ENCODE assay signal across 10 cellular contexts in the genomic region with DNA sequence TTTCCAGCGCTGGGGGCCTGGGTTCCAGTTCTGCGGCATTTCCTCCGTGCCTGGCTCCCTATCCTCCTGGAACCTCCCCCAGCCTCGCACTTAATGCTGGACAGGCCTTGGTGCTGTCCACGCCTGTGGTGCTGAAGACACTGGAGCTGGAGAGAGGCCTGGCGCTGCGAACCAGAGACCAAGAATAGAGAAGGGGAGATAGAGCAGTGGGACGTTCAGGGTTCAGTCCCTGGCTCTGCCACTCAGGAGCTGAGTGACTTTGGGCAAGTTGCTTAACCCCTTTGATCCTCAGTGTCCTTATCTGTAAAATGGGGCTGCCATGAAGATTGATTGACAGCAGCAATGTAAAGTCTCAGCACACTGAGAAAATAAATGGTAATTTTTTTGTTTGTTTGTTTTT. TPM values are rescaled to one million over a fixed set of nuclear protein-coding genes. Genes with fewer than 3 reads are reported as not detected.
DNase-seq lines count a peak whose midpoint lies in the region; FAIRE-seq and TF ChIP-seq lines count a peak whose summit lies in the region.
"Had no signal": no experiment of that assay in that cellular context is flagged by ENCODE, and none has a peak within 500 bp of the region (broad histone marks: within the 10 kb centered on the region; RNA-seq: fewer than 3 reads in every experiment).

No MANE protein-coding gene starts in this region.

- no peak overlapping the region for H2BK20ac ChIP-seq in H9 (ENCODE audit: low read depth, low read length, poor library complexity, severe bottlenecking)

- H3K36me3 ChIP-seq in neuronal stem cell (replicated peaks in 1 of 2; ENCODE audit: control insufficient read depth in 2 of 2, insufficient read depth in 2 of 2, low read length in 2 of 2) = peaks cover 26 to 81% of the 10 kb centered on the region in 2 donors

- H3K4me2 ChIP-seq in H9 (ENCODE audit: insufficient read depth, insufficient read length, low read length) (no peak overlapping the region), neuronal stem cell (ENCODE audit: insufficient read depth, low read length, poor library complexity, severe bottlenecking) (no peak overlapping the region)

- H2BK15ac ChIP-seq in H9 (ENCODE audit: low read depth, low read length) (no peak overlapping the region), neuronal stem cell (ENCODE audit: low read length) (no peak overlapping the region)

- no peak overlapping the region for H3K4ac ChIP-seq in H9 (ENCODE audit: low read depth, low read length)
- no peak overlapping the region for H3K4ac ChIP-seq in neuronal stem cell (ENCODE audit: low read length)

- H4K91ac ChIP-seq in H9 (ENCODE audit: insufficient read length, low read depth, low read length) (no peak overlapping the region), neuronal stem cell (ENCODE audit: low read depth, low read length, poor library complexity) (no peak overlapping the region)

- no peak overlapping the region for H2BK120ac ChIP-seq in H9 (ENCODE audit: low read depth, low read length, poor library complexity, severe bottlenecking)
- H2BK120ac ChIP-seq in neuronal stem cell (ENCODE audit: low read depth, low read length) = no peak overlapping the region

- no peak for FAIRE-seq in GM19239 (lab: Jason Lieb, UNC)

- H4K20me1 ChIP-seq in H9 (ENCODE audit: control insufficient read depth, insufficient read depth, insufficient read length) = peaks cover 4% of the 10 kb centered on the region

- peaks cover 40 to 58% (median 41%) of the 10 kb centered on the region in 3 experiments for H3K36me3 Mint-ChIP-seq in H9 (ENCODE audit: insufficient read depth in 1 of 3, low read depth in 3 of 3)
- H3K36me3 Mint-ChIP-seq in endothelial cell (ENCODE audit: low read depth, unreplicated experiment) = peaks cover 6% of the 10 kb centered on the region

- no peak overlapping the region for H3T11ph ChIP-seq in H9 (ENCODE audit: low read length)

- H3K27ac Mint-ChIP-seq in H9 = no peak overlapping the region
- H3K27ac Mint-ChIP-seq in endothelial cell (ENCODE audit: unreplicated experiment) = no peak overlapping the region

- no peak for TF ChIP-seq CTCF in H9 (conservative IDR thresholded peaks at IDR 0.05)
- TF ChIP-seq CTCF in endothelial cell (IDR thresholded peaks at IDR 0.05; ENCODE audit: unreplicated experiment) = no peak

- H3K23ac ChIP-seq in H9 (ENCODE audit: insufficient read length, low read depth, low read length) (no peak overlapping the region), neuronal stem cell (ENCODE audit: low read depth, low read length, poor library complexity) (no peak overlapping the region)

- H2AFZ ChIP-seq in H9 (ENCODE audit: low read length) (no peak overlapping the region), neuronal stem cell (ENCODE audit: low read length) (no peak overlapping the region)

- no peaks in the 10 kb centered on the region for H3K9me3 ChIP-seq in H9 (ENCODE audit: control insufficient read depth, low read depth, low read length)
- no peaks in the 10 kb centered on the region for H3K9me3 ChIP-seq in neuronal stem cell (replicated peaks in 1 of 2; ENCODE audit: control insufficient read depth in 2 of 2, insufficient read depth in 1 of 2, low read depth in 1 of 2, low read length in 2 of 2)

- peaks cover 15% of the 10 kb centered on the region for H3K79me1 ChIP-seq in H9 (ENCODE audit: insufficient read depth, low read depth, low read length, poor library complexity, severe bottlenecking)
- H3K79me1 ChIP-seq in neuronal stem cell (ENCODE audit: low read depth, low read length) = peaks cover 21% of the 10 kb centered on the region

- no CpG with 5 or more reads among the region's 8 CpGs for WGBS in H9 (ENCODE audit: extremely low coverage, insufficient read length, low lambda C conversion rate)
- no CpG with 5 or more reads among the region's 8 CpGs for WGBS in neuronal stem cell (ENCODE audit: extremely low coverage in 2 of 2, insufficient read length in 2 of 2, insufficient replicate concordance in 1 of 2), 2 donors

- peaks cover 9% of the 10 kb centered on the region; the same call in 1 of the 2 replicates for H3K79me2 ChIP-seq in H9 (ENCODE audit: insufficient read depth, low read length)

- H2BK12ac ChIP-seq in H9 (ENCODE audit: insufficient read length, low read depth, low read length) (no peak overlapping the region), neuronal stem cell (ENCODE audit: low read length) (no peak overlapping the region)

- no peak overlapping the region for H3K27ac ChIP-seq in H9 (ENCODE audit: insufficient read length, low read depth, low read length)
- H3K27ac ChIP-seq in neuronal stem cell (replicated peaks; ENCODE audit: low read length) = no peak overlapping the region

- peaks cover 0 to 5% of the 10 kb centered on the region in 2 experiments; a peak in 1 of 5 replicates for H3K9me3 Mint-ChIP-seq in H9
- H3K9me3 Mint-ChIP-seq in endothelial cell (ENCODE audit: unreplicated experiment) = no peaks in the 10 kb centered on the region

- no peak overlapping the region for H3K18ac ChIP-seq in H9 (ENCODE audit: insufficient read length, low read depth, low read length)
- H3K18ac ChIP-seq in neuronal stem cell (ENCODE audit: low read length) = no peak overlapping the region

- H4K8ac ChIP-seq in H9 (replicated peaks; ENCODE audit: insufficient read length, low read depth, low read length) = no peak overlapping the region
- H4K8ac ChIP-seq in neuronal stem cell (ENCODE audit: low read depth, low read length) = no peak overlapping the region

- H3K4me3 ChIP-seq in neuronal stem cell (ENCODE audit: low read length in 2 of 2) = no peak overlapping the region

- no peak overlapping the region for H3K9ac ChIP-seq in H9 (ENCODE audit: extremely low read depth, insufficient read length, low read length)
- H3K9ac ChIP-seq in neuronal stem cell (ENCODE audit: low read depth, low read length, poor library complexity) = no peak overlapping the region

- H4K5ac ChIP-seq in H9 (ENCODE audit: insufficient read length, low read depth, low read length) = no peak overlapping the region

- no peak overlapping the region for H3K14ac ChIP-seq in H9 (ENCODE audit: insufficient read depth, low read length)
- H3K14ac ChIP-seq in neuronal stem cell (ENCODE audit: low read length) = no peak overlapping the region

- H2BK5ac ChIP-seq in H9 (ENCODE audit: insufficient read length, low read length) = no peak overlapping the region
- H2BK5ac ChIP-seq in neuronal stem cell (ENCODE audit: low read length) = no peak overlapping the region

- H2AK5ac ChIP-seq in H9 (ENCODE audit: insufficient read length, low read length) (no peak overlapping the region), neuronal stem cell (ENCODE audit: low read depth, low read length) (no peak overlapping the region)

- DNase-seq in H9 = peak; percentile 50
- DNase-seq in NCI-H460 (ENCODE audit: extremely low read depth, low read depth) = peak; percentile 61
- DNase-seq in endothelial cell (ENCODE audit: low spot score) = peak; percentile 57
- DNase-seq in neuronal stem cell (ENCODE audit: low spot score) = peak; percentile 21
- no peak for DNase-seq in GM19239 (ENCODE audit: insufficient read length, low spot score)
- no peak for DNase-seq in NCI-H1436 (lab: John Stamatoyannopoulos, UW)
- DNase-seq in hippocampal formation (lab: John Stamatoyannopoulos, UW) = no peak
- DNase-seq: activated CD4-positive, alpha-beta T cell treated with anti-CD3 and anti-CD28 coated beads for 1 hour; caudate nucleus; NK-92 treated with Interleukin-12 subunit alpha and Interleukin-12 subunit beta, amount 100 ng/mL, for 24 hours had no signal

- H3K27me3 Mint-ChIP-seq in H9 (ENCODE audit: low read depth) (no peaks in the 10 kb centered on the region), endothelial cell (ENCODE audit: unreplicated experiment) (peaks cover 2% of the 10 kb centered on the region)

- peaks cover 4 to 12% of the 10 kb centered on the region in 2 experiments for H3K4me1 Mint-ChIP-seq in H9
- H3K4me1 Mint-ChIP-seq in endothelial cell (ENCODE audit: unreplicated experiment) = no peaks in the 10 kb centered on the region

- H3K23me2 ChIP-seq in H9 (ENCODE audit: insufficient read length, low read depth, low read length, poor library complexity, severe bottlenecking) = no peaks in the 10 kb centered on the region

- H3K4me1 ChIP-seq in H9 (ENCODE audit: insufficient read depth, low read length) (no peaks in the 10 kb centered on the region), neuronal stem cell (ENCODE audit: control insufficient read depth in 2 of 2, insufficient read depth in 1 of 2, low read depth in 1 of 2, low read length in 2 of 2) (no peaks in the 10 kb centered on the region)

- H3K27me3 ChIP-seq in H9 (ENCODE audit: insufficient read depth, low read length) (no peaks in the 10 kb centered on the region), neuronal stem cell (ENCODE audit: control insufficient read depth in 3 of 3, insufficient read depth in 3 of 3, low read depth in 1 of 3, low read length in 3 of 3) (no peaks in the 10 kb centered on the region)

- H3K56ac ChIP-seq in H9 (ENCODE audit: insufficient read length, low read depth, low read length) = no peak overlapping the region

- H3K4me3 Mint-ChIP-seq in H9 (no peak overlapping the region), endothelial cell (ENCODE audit: unreplicated experiment) (no peak overlapping the region)

RNA-seq across cellular contexts. Expression of gene SBK1, which starts 11.9 kb away (rescaled TPM):
- total RNA-seq in H9 (2021) (65.5 and 69.7 TPM in 2 replicates), endothelial cell (ENCODE audit: unreplicated experiment) (22.9 TPM)
- 0.05 and 0.09 TPM in 2 replicates for total RNA-seq in NCI-H460 (2014; rRNA removed; shearing (Covaris generic))
- polyA plus RNA-seq in NCI-H460 (2014; cell fraction: nucleus; rRNA removed) = 0.11 TPM in 1 of 2 replicates, not detected in the other
- polyA plus RNA-seq in neuronal stem cell (2013, experiment 1 of 2) = 49.6 TPM
- 50.1 TPM for polyA plus RNA-seq in neuronal stem cell (2013, experiment 2 of 2)

RNA-seq across cellular contexts. Expression of gene NPIPB6, which starts 59.1 kb away (rescaled TPM):
- total RNA-seq in H9 (2021) (2.0 and 5.2 TPM in 2 replicates), endothelial cell (ENCODE audit: unreplicated experiment) (1.5 TPM)
- 0.10 and 0.58 TPM in 2 replicates for total RNA-seq in NCI-H460 (2014; rRNA removed; shearing (Covaris generic))
- 0.33 TPM in 1 of 2 replicates, not detected in the other for polyA plus RNA-seq in NCI-H460 (2014; cell fraction: nucleus; rRNA removed)
- polyA plus RNA-seq in neuronal stem cell (2013, experiment 1 of 2) = 1.5 TPM
- 1.1 TPM for polyA plus RNA-seq in neuronal stem cell (2013, experiment 2 of 2)

Comparison
In these comparisons a context has a peak if more than half of its experiments do, and no peak if none do; other contexts are left out.
1. DNase-seq: peak in H9 (single experiment), NCI-H460 (single experiment), endothelial cell (single experiment) and neuronal stem cell (single experiment); none in GM19239 (single experiment), NCI-H1436 (single experiment) and hippocampal formation (0 of 2).
2. RNA of gene SBK1, which starts 11.9 kb away (total RNA-seq): 65.5 to 69.7 TPM in H9 and 22.9 TPM in endothelial cell (single experiment); 0.05 to 0.09 TPM in NCI-H460; every median in the first group is over 10 times any median in the second.